1 cellular context compared by ENCODE assay signal in the genomic region with DNA sequence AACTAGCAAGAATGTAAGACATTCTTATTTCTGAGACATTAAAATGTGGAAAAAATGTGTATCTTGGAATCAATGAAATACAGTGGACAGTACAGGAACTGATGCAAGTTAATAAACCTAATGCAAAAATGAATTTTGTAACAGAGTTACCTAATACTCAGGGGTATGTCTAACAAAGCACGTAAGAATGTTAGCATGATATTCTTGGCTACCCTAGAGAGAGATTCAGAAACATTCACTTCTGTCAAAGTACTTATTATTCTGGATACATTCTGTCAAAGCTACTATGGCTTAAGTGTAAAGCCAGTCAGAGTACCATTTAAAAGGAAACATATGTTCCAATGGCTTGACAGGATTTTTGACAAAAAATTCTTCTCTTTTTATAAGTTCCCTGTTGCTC.
TF ChIP-seq lines count a peak whose summit lies in the region.

No MANE protein-coding gene starts in this region.

TF ChIP-seq in GM23338, 12 proteins besides CTCF, POLR2A, EP300 and RAD21 (continued from another document):
- TF ChIP-seq, protein P1, sequence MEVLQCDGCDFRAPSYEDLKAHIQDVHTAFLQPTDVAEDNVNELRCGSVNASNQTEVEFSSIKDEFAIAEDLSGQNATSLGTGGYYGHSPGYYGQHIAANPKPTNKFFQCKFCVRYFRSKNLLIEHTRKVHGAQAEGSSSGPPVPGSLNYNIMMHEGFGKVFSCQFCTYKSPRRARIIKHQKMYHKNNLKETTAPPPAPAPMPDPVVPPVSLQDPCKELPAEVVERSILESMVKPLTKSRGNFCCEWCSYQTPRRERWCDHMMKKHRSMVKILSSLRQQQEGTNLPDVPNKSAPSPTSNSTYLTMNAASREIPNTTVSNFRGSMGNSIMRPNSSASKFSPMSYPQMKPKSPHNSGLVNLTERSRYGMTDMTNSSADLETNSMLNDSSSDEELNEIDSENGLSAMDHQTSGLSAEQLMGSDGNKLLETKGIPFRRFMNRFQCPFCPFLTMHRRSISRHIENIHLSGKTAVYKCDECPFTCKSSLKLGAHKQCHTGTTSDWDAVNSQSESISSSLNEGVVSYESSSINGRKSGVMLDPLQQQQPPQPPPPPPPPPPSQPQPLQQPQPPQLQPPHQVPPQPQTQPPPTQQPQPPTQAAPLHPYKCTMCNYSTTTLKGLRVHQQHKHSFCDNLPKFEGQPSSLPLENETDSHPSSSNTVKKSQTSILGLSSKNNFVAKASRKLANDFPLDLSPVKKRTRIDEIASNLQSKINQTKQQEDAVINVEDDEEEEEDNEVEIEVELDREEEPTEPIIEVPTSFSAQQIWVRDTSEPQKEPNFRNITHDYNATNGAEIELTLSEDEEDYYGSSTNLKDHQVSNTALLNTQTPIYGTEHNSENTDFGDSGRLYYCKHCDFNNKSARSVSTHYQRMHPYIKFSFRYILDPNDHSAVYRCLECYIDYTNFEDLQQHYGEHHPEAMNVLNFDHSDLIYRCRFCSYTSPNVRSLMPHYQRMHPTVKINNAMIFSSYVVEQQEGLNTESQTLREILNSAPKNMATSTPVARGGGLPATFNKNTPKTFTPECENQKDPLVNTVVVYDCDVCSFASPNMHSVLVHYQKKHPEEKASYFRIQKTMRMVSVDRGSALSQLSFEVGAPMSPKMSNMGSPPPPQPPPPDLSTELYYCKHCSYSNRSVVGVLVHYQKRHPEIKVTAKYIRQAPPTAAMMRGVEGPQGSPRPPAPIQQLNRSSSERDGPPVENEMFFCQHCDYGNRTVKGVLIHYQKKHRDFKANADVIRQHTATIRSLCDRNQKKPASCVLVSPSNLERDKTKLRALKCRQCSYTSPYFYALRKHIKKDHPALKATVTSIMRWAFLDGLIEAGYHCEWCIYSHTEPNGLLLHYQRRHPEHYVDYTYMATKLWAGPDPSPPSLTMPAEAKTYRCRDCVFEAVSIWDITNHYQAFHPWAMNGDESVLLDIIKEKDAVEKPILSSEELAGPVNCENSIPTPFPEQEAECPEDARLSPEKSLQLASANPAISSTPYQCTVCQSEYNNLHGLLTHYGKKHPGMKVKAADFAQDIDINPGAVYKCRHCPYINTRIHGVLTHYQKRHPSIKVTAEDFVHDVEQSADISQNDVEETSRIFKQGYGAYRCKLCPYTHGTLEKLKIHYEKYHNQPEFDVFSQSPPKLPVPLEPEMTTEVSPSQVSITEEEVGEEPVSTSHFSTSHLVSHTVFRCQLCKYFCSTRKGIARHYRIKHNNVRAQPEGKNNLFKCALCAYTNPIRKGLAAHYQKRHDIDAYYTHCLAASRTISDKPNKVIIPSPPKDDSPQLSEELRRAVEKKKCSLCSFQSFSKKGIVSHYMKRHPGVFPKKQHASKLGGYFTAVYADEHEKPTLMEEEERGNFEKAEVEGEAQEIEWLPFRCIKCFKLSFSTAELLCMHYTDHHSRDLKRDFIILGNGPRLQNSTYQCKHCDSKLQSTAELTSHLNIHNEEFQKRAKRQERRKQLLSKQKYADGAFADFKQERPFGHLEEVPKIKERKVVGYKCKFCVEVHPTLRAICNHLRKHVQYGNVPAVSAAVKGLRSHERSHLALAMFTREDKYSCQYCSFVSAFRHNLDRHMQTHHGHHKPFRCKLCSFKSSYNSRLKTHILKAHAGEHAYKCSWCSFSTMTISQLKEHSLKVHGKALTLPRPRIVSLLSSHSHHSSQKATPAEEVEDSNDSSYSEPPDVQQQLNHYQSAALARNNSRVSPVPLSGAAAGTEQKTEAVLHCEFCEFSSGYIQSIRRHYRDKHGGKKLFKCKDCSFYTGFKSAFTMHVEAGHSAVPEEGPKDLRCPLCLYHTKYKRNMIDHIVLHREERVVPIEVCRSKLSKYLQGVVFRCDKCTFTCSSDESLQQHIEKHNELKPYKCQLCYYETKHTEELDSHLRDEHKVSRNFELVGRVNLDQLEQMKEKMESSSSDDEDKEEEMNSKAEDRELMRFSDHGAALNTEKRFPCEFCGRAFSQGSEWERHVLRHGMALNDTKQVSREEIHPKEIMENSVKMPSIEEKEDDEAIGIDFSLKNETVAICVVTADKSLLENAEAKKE (CRISPR knock-in tag; IDR thresholded peaks at IDR 0.05) = no peak
- TF ChIP-seq, protein P2, sequence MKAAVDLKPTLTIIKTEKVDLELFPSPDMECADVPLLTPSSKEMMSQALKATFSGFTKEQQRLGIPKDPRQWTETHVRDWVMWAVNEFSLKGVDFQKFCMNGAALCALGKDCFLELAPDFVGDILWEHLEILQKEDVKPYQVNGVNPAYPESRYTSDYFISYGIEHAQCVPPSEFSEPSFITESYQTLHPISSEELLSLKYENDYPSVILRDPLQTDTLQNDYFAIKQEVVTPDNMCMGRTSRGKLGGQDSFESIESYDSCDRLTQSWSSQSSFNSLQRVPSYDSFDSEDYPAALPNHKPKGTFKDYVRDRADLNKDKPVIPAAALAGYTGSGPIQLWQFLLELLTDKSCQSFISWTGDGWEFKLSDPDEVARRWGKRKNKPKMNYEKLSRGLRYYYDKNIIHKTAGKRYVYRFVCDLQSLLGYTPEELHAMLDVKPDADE (IDR thresholded peaks at IDR 0.05) = no peak
- no peak for TF ChIP-seq NANOG (IDR thresholded peaks at IDR 0.05; ENCODE audit: borderline replicate concordance)
- TF ChIP-seq JUNB (IDR thresholded peaks at IDR 0.05; ENCODE audit: unreplicated experiment) = no peak
- TF ChIP-seq STAT1 (IDR thresholded peaks at IDR 0.05; ENCODE audit: unreplicated experiment) = no peak
- TF ChIP-seq CREB1 (CRISPR knock-in tag; IDR thresholded peaks at IDR 0.05; ENCODE audit: low read depth) = no peak
- no peak for TF ChIP-seq EZH2phosphoT487 (IDR thresholded peaks at IDR 0.05; ENCODE audit: unreplicated experiment)
